26 cellular contexts compared by ENCODE assay signal in genomic region chr1:41315867-41316266, GRCh38. TPM values are rescaled to one million over a fixed set of nuclear protein-coding genes. Genes with fewer than 3 reads are reported as not detected.
"Had no signal": no experiment of that assay in that cellular context is flagged by ENCODE, and none has a peak within 500 bp of the region (broad histone marks: within the 10 kb centered on the region; RNA-seq: fewer than 3 reads in every experiment).

No MANE protein-coding gene starts in this region.

- FAIRE-seq: astrocyte had no signal

- H3K4me3 Mint-ChIP-seq: activated CD4-positive, alpha-beta memory T cell treated with anti-CD3 and anti-CD28 coated beads for 36 hours; activated CD4-positive, alpha-beta T cell treated with anti-CD3 and anti-CD28 coated beads for 36 hours; activated naive CD8-positive, alpha-beta T cell; activated T-helper 17 cell treated with anti-CD3 and anti-CD28 coated beads, Interleukin-2, amount 50 U/mL, for 72 hours; effector memory CD8-positive, alpha-beta T cell; naive thymus-derived CD4-positive, alpha-beta T cell; WTC11 had no signal

- H3K27ac ChIP-seq: breast epithelium, colonic mucosa, dorsolateral prefrontal cortex, esophagus squamous epithelium, gastrocnemius medialis, left ventricle myocardium inferior, ovary, prostate gland, right atrium auricular region, upper lobe of right lung had no signal

- H3K4me1 ChIP-seq: breast epithelium, colonic mucosa, prostate gland, upper lobe of right lung had no signal

- ATAC-seq: activated CD4-positive, alpha-beta T cell treated with anti-CD3 and anti-CD28 coated beads for 36 hours; activated T-helper 17 cell treated with anti-CD3 and anti-CD28 coated beads, Interleukin-2, amount 50 U/mL, for 72 hours; effector memory CD8-positive, alpha-beta T cell; gastrocnemius medialis; naive thymus-derived CD4-positive, alpha-beta T cell; stimulated activated naive CD8-positive, alpha-beta T cell treated with anti-CD3 and anti-CD28 coated beads, Interleukin-15, Interleukin-2, amounts not matched to agents 100 U/mL and 50 U/mL, for 24 hours; upper lobe of right lung had no signal

- H3K36me3 Mint-ChIP-seq: activated CD4-positive, alpha-beta memory T cell treated with anti-CD3 and anti-CD28 coated beads for 36 hours; activated naive CD8-positive, alpha-beta T cell; naive thymus-derived CD4-positive, alpha-beta T cell; WTC11 had no signal

- H3K36me3 ChIP-seq: breast epithelium, colonic mucosa, esophagus squamous epithelium, gastrocnemius medialis, left ventricle myocardium inferior, ovary, prostate gland, right atrium auricular region, upper lobe of right lung had no signal

- H3K9me3 Mint-ChIP-seq: activated CD4-positive, alpha-beta memory T cell treated with anti-CD3 and anti-CD28 coated beads for 36 hours; activated T-helper 17 cell treated with anti-CD3 and anti-CD28 coated beads, Interleukin-2, amount 50 U/mL, for 72 hours; effector memory CD8-positive, alpha-beta T cell; naive thymus-derived CD4-positive, alpha-beta T cell; WTC11 had no signal

- H3K9me3 ChIP-seq: breast epithelium, colonic mucosa, esophagus squamous epithelium, gastrocnemius medialis, left ventricle myocardium inferior, ovary, prostate gland, right atrium auricular region, upper lobe of right lung had no signal

- H3K27ac Mint-ChIP-seq: activated CD4-positive, alpha-beta memory T cell treated with anti-CD3 and anti-CD28 coated beads for 36 hours; activated CD4-positive, alpha-beta T cell treated with anti-CD3 and anti-CD28 coated beads for 36 hours; activated naive CD8-positive, alpha-beta T cell; activated T-helper 17 cell treated with anti-CD3 and anti-CD28 coated beads, Interleukin-2, amount 50 U/mL, for 72 hours; effector memory CD8-positive, alpha-beta T cell; naive thymus-derived CD4-positive, alpha-beta T cell; WTC11 had no signal

- DNase-seq: activated CD4-positive, alpha-beta memory T cell treated with anti-CD3 and anti-CD28 coated beads for 36 hours; activated CD4-positive, alpha-beta T cell treated with anti-CD3 and anti-CD28 coated beads for 36 hours; activated T-cell treated with anti-CD3 and anti-CD28 coated beads, Interleukin-2, amount 50 U/mL, for 1 hour; colonic mucosa; dorsolateral prefrontal cortex; effector memory CD8-positive, alpha-beta T cell; esophagus squamous epithelium; gastrocnemius medialis; left ventricle myocardium inferior; naive thymus-derived CD4-positive, alpha-beta T cell; ovary; stimulated activated CD4-positive, alpha-beta T cell treated with anti-CD3 and anti-CD28 coated beads, Interleukin-12 subunit alpha, Interleukin-12 subunit beta, amount 100 ng/mL, for 4 hours; stimulated activated CD4-positive, alpha-beta T cell treated with anti-CD3 and anti-CD28 coated beads, Interleukin-4, amount 100 ng/mL, for 4 hours; stimulated activated naive CD8-positive, alpha-beta T cell treated with anti-CD3 and anti-CD28 coated beads, Interleukin-15, Interleukin-2, amounts not matched to agents 100 U/mL and 50 U/mL, for 24 hours; T-helper 9 cell; upper lobe of right lung had no signal

- H3K27me3 ChIP-seq: breast epithelium, colonic mucosa, dorsolateral prefrontal cortex, esophagus squamous epithelium, gastrocnemius medialis, ovary, right atrium auricular region, upper lobe of right lung had no signal

- H3K4me1 Mint-ChIP-seq: activated CD4-positive, alpha-beta T cell treated with anti-CD3 and anti-CD28 coated beads for 36 hours had no signal

- H3K4me3 ChIP-seq: breast epithelium, colonic mucosa, dorsolateral prefrontal cortex, esophagus squamous epithelium, gastrocnemius medialis, left ventricle myocardium inferior, ovary, prostate gland, right atrium auricular region, upper lobe of right lung had no signal

- H3K27me3 Mint-ChIP-seq: activated CD4-positive, alpha-beta T cell treated with anti-CD3 and anti-CD28 coated beads for 36 hours; activated naive CD8-positive, alpha-beta T cell had no signal

RNA-seq across cellular contexts. Expression of gene FOXO6, which starts 45.4 kb away (rescaled TPM):
- total RNA-seq: lung microvascular endothelial cell; subcutaneous adipose tissue; T-helper 1 cell treated with Interleukin-12 subunit alpha and Interleukin-12 subunit beta and Interleukin-4 antibody, amounts not matched to agents 30 ng/mL and 1 ng/mL, for 36 hours had no signal
- polyA plus RNA-seq: naive thymus-derived CD4-positive, alpha-beta T cell had no signal
